Comparison of ENCODE assay signal across 24 cellular contexts in genomic region chrX:140724337-140725105, GRCh38. TPM values are rescaled to one million over a fixed set of nuclear protein-coding genes. Genes with fewer than 3 reads are reported as not detected.
DNase-seq lines count a peak whose midpoint lies in the region; ATAC-seq, FAIRE-seq and TF ChIP-seq lines count a peak whose summit lies in the region.
"Had no signal": no experiment of that assay in that cellular context is flagged by ENCODE, and none has a peak within 500 bp of the region (broad histone marks: within the 10 kb centered on the region; RNA-seq: fewer than 3 reads in every experiment).

No MANE protein-coding gene starts in this region.

- CTCF ChIA-PET in HepG2 (lab: Yijun Ruan, JAX; ENCODE audit: low intra/inter-chr PET ratio, low total read pairs), result no interaction called here

- H3K27me3 ChIP-seq in HepG2 (ENCODE audit: control insufficient read depth in 1 of 2, insufficient read depth in 2 of 2, low read length in 2 of 2) (no peaks in the 10 kb centered on the region; a peak in 1 of 5 replicates), right lobe of liver (no peaks in the 10 kb centered on the region), keratinocyte (ENCODE audit: control insufficient read depth, extremely low read depth, insufficient read depth, low read length) (no peaks in the 10 kb centered on the region)
- H3K27me3 ChIP-seq: SJSA1 had no signal

- TF ChIP-seq EP300 in HepG2 (IDR thresholded peaks at IDR 0.05; ENCODE audit: low read depth in 2 of 2, low read length in 2 of 2) (no peak), HepG2 (CRISPR knock-in tag; IDR thresholded peaks at IDR 0.05; ENCODE audit: borderline replicate concordance) (no peak)

- TF ChIP-seq RAD21 in HepG2 (CRISPR knock-in tag; IDR thresholded peaks at IDR 0.05), result no peak

- no peaks in the 10 kb centered on the region for H3K9me1 ChIP-seq in keratinocyte (ENCODE audit: control insufficient read depth, extremely low read depth, insufficient read depth, low read length)

- H3K4me1 ChIP-seq in HepG2 (ENCODE audit: insufficient read depth, low read length) (no peaks in the 10 kb centered on the region), right lobe of liver (no peaks in the 10 kb centered on the region), keratinocyte (ENCODE audit: control insufficient read depth, extremely low read depth, insufficient read depth, low read length) (no peaks in the 10 kb centered on the region)
- H3K4me1 ChIP-seq: BLaER1 treated with 17β-estradiol and CSF1 and Interleukin-3, amounts not matched to agents 10 nM and 100 nM; Caco-2; SJSA1 had no signal

- no TSS peak for BruUV-seq in HepG2 (replicated peaks; lab: Mats Ljungman, UMichigan)

- intact Hi-C loops in HepG2 (cut with micrococcal nuclease; ENCODE audit: unreplicated experiment) (no loop called here), right lobe of liver (cut with DNase I) (no loop called here)

- H3K4me3 ChIP-seq in HepG2 (replicated peaks in 1 of 3; ENCODE audit: insufficient read depth in 1 of 3, low read depth in 2 of 3, low read length in 3 of 3) (no peak overlapping the region), right lobe of liver (no peak overlapping the region), keratinocyte (ENCODE audit: control insufficient read depth in 2 of 3, extremely low read depth in 1 of 3, insufficient read depth in 2 of 3, low read depth in 1 of 3, low read length in 3 of 3) (no peak overlapping the region)
- H3K4me3 ChIP-seq: BLaER1 treated with 17β-estradiol and CSF1 and Interleukin-3, amounts not matched to agents 10 nM and 100 nM; SJSA1 had no signal

- in situ Hi-C loops in HepG2 (cut with HindIII; ENCODE audit: extremely low pct_ligation_motif_present, low pct_unique_long_range_greater_than_20kb), result no loop called here

- no peaks in the 10 kb centered on the region for H3K79me2 ChIP-seq in HepG2 (ENCODE audit: insufficient read depth, low read length)
- no peaks in the 10 kb centered on the region for H3K79me2 ChIP-seq in keratinocyte (ENCODE audit: control insufficient read depth, insufficient read depth, low read length)

- H3K4me2 ChIP-seq in HepG2 (ENCODE audit: low read depth, low read length) (no peak overlapping the region), keratinocyte (ENCODE audit: control insufficient read depth, extremely low read depth, insufficient read depth, low read depth, low read length) (no peak overlapping the region)
- H3K4me2 ChIP-seq: BLaER1 treated with 17β-estradiol and CSF1 and Interleukin-3, amounts not matched to agents 10 nM and 100 nM had no signal

- H3K27ac ChIP-seq in HepG2 (ENCODE audit: extremely low read length, insufficient read depth, low read length) (no peak overlapping the region), right lobe of liver (no peak overlapping the region), keratinocyte (ENCODE audit: control insufficient read depth, insufficient read depth, low read length) (no peak overlapping the region)
- H3K27ac ChIP-seq: 22Rv1; BLaER1 treated with 17β-estradiol and CSF1 and Interleukin-3, amounts not matched to agents 10 nM and 100 nM; SJSA1 had no signal

- H3K9ac ChIP-seq in HepG2 (ENCODE audit: insufficient read depth, low read depth, low read length), result no peak overlapping the region
- no peak overlapping the region for H3K9ac ChIP-seq in keratinocyte (ENCODE audit: control insufficient read depth, extremely low read depth, insufficient read depth, low read length)
- H3K9ac ChIP-seq: BLaER1 treated with 17β-estradiol and CSF1 and Interleukin-3, amounts not matched to agents 10 nM and 100 nM had no signal

- dilution Hi-C loops in keratinocyte (cut with MboI; ENCODE audit: extremely low pct_ligation_motif_present, low sequenced_read_pairs), result no loop called here

- no peaks in the 10 kb centered on the region for H4K20me1 ChIP-seq in HepG2 (ENCODE audit: insufficient read depth, low read length)
- no peaks in the 10 kb centered on the region for H4K20me1 ChIP-seq in keratinocyte (ENCODE audit: control insufficient read depth, extremely low read depth, insufficient read depth, low read length)
- H4K20me1 ChIP-seq: BLaER1 treated with 17β-estradiol and CSF1 and Interleukin-3, amounts not matched to agents 10 nM and 100 nM had no signal

- H3K9me3 ChIP-seq in HepG2 (ENCODE audit: low read length) (peaks cover 29% of the 10 kb centered on the region), right lobe of liver (no peaks in the 10 kb centered on the region), keratinocyte (ENCODE audit: control insufficient read depth, low read depth, low read length) (peaks cover 17% of the 10 kb centered on the region)
- H3K9me3 ChIP-seq: Caco-2 had no signal

- DNase-seq in HepG2 (ENCODE audit: low spot score) (no peak), right lobe of liver (no peak), keratinocyte (ENCODE audit: low read depth, low spot score) (no peak), DMS 273 treated with DMSO at 0.1 percent for 48 hours (lab: John Stamatoyannopoulos, UW) (no peak), NCI-H2107 (lab: John Stamatoyannopoulos, UW) (no peak)
- DNase-seq in activated CD4-positive, alpha-beta T cell treated with anti-CD3 and anti-CD28 coated beads, Interleukin-2, amount 50 U/mL, for 1 hour, result no peak
- DNase-seq: ACHN; Caco-2; CD4-positive, alpha-beta memory T cell; DMS153; Karpas-422; NCI-H1694; NCI-H2081; NCI-H446; NCI-H526 had no signal

- ATAC-seq in HepG2 (no peak), right lobe of liver (no peak), GM19463 (IDR thresholded peaks at IDR 0.05; ENCODE audit: unreplicated experiment) (no peak)

- WGBS in HepG2 (ENCODE audit: low lambda C conversion rate), result 61% methylated on average over 6 of the region's 6 CpGs
- 61% methylated on average over 6 of the region's 6 CpGs for WGBS in right lobe of liver (ENCODE audit: insufficient coverage, low coverage, low lambda C conversion rate, missing lambda C conversion rate)

- TF ChIP-seq POLR2A in HepG2 (IDR thresholded peaks at IDR 0.05; ENCODE audit: insufficient read depth in 1 of 2, low read depth in 2 of 2, low read length in 2 of 2), result no peak
- TF ChIP-seq POLR2A in right lobe of liver (IDR thresholded peaks at IDR 0.05), result no peak

- FAIRE-seq in HepG2 (lab: Jason Lieb, UNC) (peak; percentile 43), colon (lab: Jason Lieb, UNC) (peak; percentile 64), keratinocyte (lab: Jason Lieb, UNC) (peak; percentile 34)
- FAIRE-seq: H54, RCC 7860 had no signal

- no peaks in the 10 kb centered on the region for H3K36me3 ChIP-seq in HepG2 (replicated peaks in 1 of 2; ENCODE audit: control insufficient read depth in 1 of 2, insufficient read depth in 2 of 2, low read length in 2 of 2)
- no peaks in the 10 kb centered on the region for H3K36me3 ChIP-seq in right lobe of liver
- H3K36me3 ChIP-seq in keratinocyte (ENCODE audit: control insufficient read depth in 2 of 2, extremely low read depth in 1 of 2, insufficient read depth in 2 of 2, low read length in 2 of 2), result no peaks in the 10 kb centered on the region
- H3K36me3 ChIP-seq: BLaER1 treated with 17β-estradiol and CSF1 and Interleukin-3, amounts not matched to agents 10 nM and 100 nM; SJSA1 had no signal

- H2AFZ ChIP-seq in HepG2 (ENCODE audit: low read length) (no peak overlapping the region), keratinocyte (ENCODE audit: control insufficient read depth, low read length) (no peak overlapping the region)

- POLR2A ChIA-PET in HepG2 (lab: Yijun Ruan, JAX), result no interaction called here

- TF ChIP-seq CTCF in HepG2 (CRISPR knock-in tag; IDR thresholded peaks at IDR 0.05), result no peak
- TF ChIP-seq CTCF in right lobe of liver (IDR thresholded peaks at IDR 0.05), result no peak
- no peak for TF ChIP-seq CTCF in keratinocyte (optimal IDR thresholded peaks at IDR 0.05 in 1 of 3, IDR thresholded peaks at IDR 0.05 in 1 of 3, conservative IDR thresholded peaks at IDR 0.05 in 1 of 3; ENCODE audit: extremely low read depth in 1 of 3, insufficient read depth in 2 of 3, low read length in 3 of 3)

TF ChIP-seq in HepG2, 621 proteins besides CTCF, POLR2A, EP300 and RAD21 (continues in another document):
- TF ChIP-seq ZNF772 (CRISPR knock-in tag; IDR thresholded peaks at IDR 0.05) (no peak), MED8 (CRISPR knock-in tag; IDR thresholded peaks at IDR 0.05; ENCODE audit: insufficient replicate concordance) (no peak), FOSL2 (CRISPR knock-in tag; IDR thresholded peaks at IDR 0.05) (no peak)

RNA-seq across cellular contexts. Expression of gene LINC00632, which starts 15.0 kb away (rescaled TPM):
- total RNA-seq in HepG2 (2016; rRNA removed; fragmentation: Illumina TruSeq; extraction: Trizol), result not detected in 2 replicates
- total RNA-seq in HepG2 (2016; cell fraction: cytosol; rRNA removed; fragmentation: Illumina TruSeq; extraction: Trizol; ENCODE audit: low read depth), result 0.10 TPM in 1 of 2 replicates, not detected in the other
- 0.15 TPM in 1 of 2 replicates, not detected in the other for total RNA-seq in HepG2 (2016; cell fraction: insoluble cytoplasmic fraction; rRNA removed; fragmentation: Illumina TruSeq; extraction: Trizol)
- total RNA-seq in HepG2 (2016; cell fraction: membrane; rRNA removed; fragmentation: Illumina TruSeq; extraction: Trizol), result not detected in 2 replicates
- not detected in 2 replicates for total RNA-seq in HepG2 (2016; cell fraction: nucleus; rRNA removed; fragmentation: Illumina TruSeq; extraction: Trizol)
- 0.10 and 0.13 TPM in 2 replicates for polyA plus RNA-seq in HepG2 (2011; rRNA removed)
- polyA plus RNA-seq in HepG2 (2011; cell fraction: cytosol; rRNA removed), result 0.07 TPM in 1 of 2 replicates, not detected in the other
- not detected in 2 replicates for polyA plus RNA-seq in HepG2 (2011; cell fraction: nucleus; rRNA removed)
- not detected in 2 replicates for polyA plus RNA-seq in HepG2 (2012)
- polyA plus RNA-seq in HepG2 (2016; cell fraction: cytosol; fragmentation: Illumina TruSeq; extraction: Trizol; ENCODE audit: low read depth), result not detected in 2 replicates
- polyA plus RNA-seq in HepG2 (2016; cell fraction: insoluble cytoplasmic fraction; fragmentation: Illumina TruSeq; extraction: Trizol; ENCODE audit: low read depth), result not detected in 2 replicates
- polyA plus RNA-seq in HepG2 (2016; cell fraction: membrane; fragmentation: Illumina TruSeq; extraction: Trizol; ENCODE audit: low read depth), result not detected in 2 replicates
- polyA plus RNA-seq in HepG2 (2016; cell fraction: nucleus; fragmentation: Illumina TruSeq; extraction: Trizol; ENCODE audit: insufficient read depth, low read depth), result not detected in 2 replicates
- not detected in 2 replicates for polyA minus RNA-seq in HepG2 (2011; rRNA and poly(A)+ RNA removed; ENCODE audit: low replicate concordance)
- polyA minus RNA-seq in HepG2 (2011; cell fraction: cytosol; rRNA and poly(A)+ RNA removed), result not detected in 2 replicates
- polyA minus RNA-seq in HepG2 (2011; cell fraction: nucleus; rRNA and poly(A)+ RNA removed), result not detected in 2 replicates
- total RNA-seq in right lobe of liver, result 1 to 10 TPM; 1.5 to 2.6 (median 2.1) TPM
- polyA plus RNA-seq in keratinocyte, result 2.2 to 4.5 TPM (median 3.0 TPM) in 3 replicates
- polyA plus RNA-seq in keratinocyte (2011; ENCODE audit: low read depth), result 0.22 TPM
- 3.8 and 7.0 TPM in 2 replicates for polyA plus RNA-seq in keratinocyte (2011; cell fraction: cytosol; rRNA removed)
- polyA plus RNA-seq in keratinocyte (2011; cell fraction: nucleus; rRNA removed), result 0.76 and 1.1 TPM in 2 replicates
- 1.1 and 1.6 TPM in 2 replicates for polyA plus RNA-seq in keratinocyte (2012; ENCODE audit: low replicate concordance)
- 0.16 to 2.3 TPM (median 1.4 TPM) in 3 replicates for polyA minus RNA-seq in keratinocyte
- not detected for polyA minus RNA-seq in keratinocyte (2011; cell fraction: cytosol; rRNA and poly(A)+ RNA removed)
- polyA minus RNA-seq in keratinocyte (2011; cell fraction: nucleus; rRNA and poly(A)+ RNA removed), result 0.21 and 1.7 TPM in 2 replicates
- total RNA-seq: Caco-2, G401, OCI-LY7, SJSA1 had no signal
